Comparison of ENCODE assay signal across 20 cellular contexts in the genomic region with DNA sequence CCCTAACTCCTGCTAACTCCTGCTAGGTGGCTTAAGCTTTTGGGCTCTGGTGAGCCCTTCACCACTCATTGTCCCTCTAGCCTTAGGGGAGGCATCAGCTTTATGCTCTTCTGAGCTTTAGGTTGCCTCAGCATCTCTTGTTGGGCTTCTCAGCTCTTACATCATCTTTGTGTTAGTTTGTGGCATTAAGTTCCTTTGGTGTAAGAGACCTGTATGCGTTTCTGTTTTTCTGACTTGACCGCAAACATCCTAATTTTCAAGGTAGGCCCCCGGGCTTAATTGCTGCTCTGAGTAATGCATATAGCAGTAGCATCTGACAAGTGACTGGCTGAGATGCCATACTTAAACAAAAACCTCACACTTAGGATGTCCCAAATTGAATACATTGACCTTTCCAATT.
DNase-seq lines count a peak whose midpoint lies in the region; ATAC-seq and TF ChIP-seq lines count a peak whose summit lies in the region.
"Had no signal": no experiment of that assay in that cellular context is flagged by ENCODE, and none has a peak within 500 bp of the region (broad histone marks: within the 10 kb centered on the region; RNA-seq: fewer than 3 reads in every experiment).

No MANE protein-coding gene starts in this region.

- no peaks in the 10 kb centered on the region for H3K9me3 ChIP-seq in DND-41 (ENCODE audit: insufficient read depth, low read length, severe bottlenecking)
- H3K9me3 ChIP-seq in HEK293 (ENCODE audit: control insufficient read depth, insufficient read depth, low read depth, low read length) = no peaks in the 10 kb centered on the region
- no peaks in the 10 kb centered on the region for H3K9me3 ChIP-seq in SJCRH30 (replicated peaks)
- H3K9me3 ChIP-seq in neural progenitor cell (ENCODE audit: low read depth) = no peaks in the 10 kb centered on the region
- H3K9me3 ChIP-seq: A549, HAP-1 had no signal

- H4K20me1 ChIP-seq in DND-41 (ENCODE audit: insufficient read depth, low read length) = no peaks in the 10 kb centered on the region
- H4K20me1 ChIP-seq in neural progenitor cell (ENCODE audit: low read depth) = no peaks in the 10 kb centered on the region

- peak overlapping the region; percentile 42 for H3K27ac Mint-ChIP-seq in neural progenitor cell
- no peak overlapping the region for H3K27ac Mint-ChIP-seq in activated T-helper 2 cell treated with anti-CD3 and anti-CD28 coated beads, Interferon-gamma antibody, Interleukin-2, Interleukin-4, amounts not matched to agents 10 μg/mL and 5 μg/mL and 100 μg/mL, durations not matched to agents 14 hours and 24 hours and 36 hours
- H3K27ac Mint-ChIP-seq in T-helper 2 cell treated with Interferon-gamma antibody and Interleukin-4, amounts not matched to agents 5 μg/mL and 100 μg/mL, for 36 hours = no peak overlapping the region
- H3K27ac Mint-ChIP-seq: CD4-positive, alpha-beta memory T cell; GM23338 had no signal

- H3K27ac ChIP-seq in DND-41 (ENCODE audit: low read length) (no peak overlapping the region), HEK293 (ENCODE audit: extremely low read depth, low read depth, low read length) (peak overlapping the region; percentile 37; the same call in 1 of the 2 replicates), SJCRH30 (peak overlapping the region; percentile 59), neural progenitor cell (no peak overlapping the region)
- H3K27ac ChIP-seq: A549 had no signal

- CTCF ChIA-PET in HEK293 (lab: Yijun Ruan, JAX) = interaction anchor here (0.6 kb wide), 1 partner anchor 277 kb away, joined by 3 read pairs; no protein-coding TSS in a partner anchor

- no peak for TF ChIP-seq CTCF in DND-41 (IDR thresholded peaks at IDR 0.05; ENCODE audit: borderline replicate concordance, extremely low read depth, low read length, poor library complexity, severe bottlenecking)
- TF ChIP-seq CTCF in HEK293 (tag by site-specific recombination; IDR thresholded peaks at IDR 0.05) = no peak
- TF ChIP-seq CTCF in neural progenitor cell (IDR thresholded peaks at IDR 0.05) = no peak

- H3K36me3 ChIP-seq in DND-41 (ENCODE audit: insufficient read depth, low read length) = no peaks in the 10 kb centered on the region
- H3K36me3 ChIP-seq in HEK293 (ENCODE audit: control insufficient read depth in 2 of 2, insufficient read depth in 1 of 2, low read length in 2 of 2) = no peaks in the 10 kb centered on the region
- no peaks in the 10 kb centered on the region for H3K36me3 ChIP-seq in SJCRH30
- no peaks in the 10 kb centered on the region for H3K36me3 ChIP-seq in neural progenitor cell
- H3K36me3 ChIP-seq: HAP-1 had no signal

- H3K9me3 Mint-ChIP-seq in neural progenitor cell = no peaks in the 10 kb centered on the region
- no peaks in the 10 kb centered on the region for H3K9me3 Mint-ChIP-seq in activated T-helper 2 cell treated with anti-CD3 and anti-CD28 coated beads, Interferon-gamma antibody, Interleukin-2, Interleukin-4, amounts not matched to agents 10 μg/mL and 5 μg/mL and 100 μg/mL, durations not matched to agents 14 hours and 24 hours and 36 hours
- no peaks in the 10 kb centered on the region for H3K9me3 Mint-ChIP-seq in T-helper 2 cell treated with Interferon-gamma antibody and Interleukin-4, amounts not matched to agents 5 μg/mL and 100 μg/mL, for 36 hours
- H3K9me3 Mint-ChIP-seq: GM23338 had no signal

- no peaks in the 10 kb centered on the region for H3K36me3 Mint-ChIP-seq in neural progenitor cell
- H3K36me3 Mint-ChIP-seq in activated T-helper 2 cell treated with anti-CD3 and anti-CD28 coated beads, Interferon-gamma antibody, Interleukin-2, Interleukin-4, amounts not matched to agents 10 μg/mL and 5 μg/mL and 100 μg/mL, durations not matched to agents 14 hours and 24 hours and 36 hours (ENCODE audit: low read depth) = no peaks in the 10 kb centered on the region
- no peaks in the 10 kb centered on the region for H3K36me3 Mint-ChIP-seq in T-helper 2 cell treated with Interferon-gamma antibody and Interleukin-4, amounts not matched to agents 5 μg/mL and 100 μg/mL, for 36 hours (ENCODE audit: low read depth)
- H3K36me3 Mint-ChIP-seq: CD4-positive, alpha-beta memory T cell had no signal

- POLR2A ChIA-PET in HEK293 (lab: Yijun Ruan, JAX) = no interaction called here

- H3K4me3 ChIP-seq in DND-41 (ENCODE audit: low read depth in 1 of 2, low read length in 2 of 2) (no peak overlapping the region), HEK293 (ENCODE audit: low read depth, low read length) (no peak overlapping the region), SJCRH30 (no peak overlapping the region), neural progenitor cell (no peak overlapping the region)
- H3K4me3 ChIP-seq: A549, GM12878, GM23338, HAP-1 had no signal

- H3K4me1 ChIP-seq in DND-41 (ENCODE audit: insufficient read depth, low read length) (no peaks in the 10 kb centered on the region), HEK293 (ENCODE audit: control insufficient read depth, insufficient read depth, low read length) (peaks cover 19% of the 10 kb centered on the region), SJCRH30 (peaks cover 23% of the 10 kb centered on the region), neural progenitor cell (peaks cover 57% of the 10 kb centered on the region)
- H3K4me1 ChIP-seq: A549 had no signal

- ATAC-seq in DND-41 (ENCODE audit: insufficient read depth, low read depth) = 0 out of 3 replicates have a peak, but pooled peaks have one; percentile 22
- ATAC-seq: A549, GM12878, GM23338 had no signal

- H3K9ac ChIP-seq in DND-41 (ENCODE audit: low read depth, low read length) = no peak overlapping the region
- no peak overlapping the region for H3K9ac ChIP-seq in neural progenitor cell

- peaks cover 69% of the 10 kb centered on the region for H3K4me1 Mint-ChIP-seq in neural progenitor cell
- peaks cover 2% of the 10 kb centered on the region for H3K4me1 Mint-ChIP-seq in activated T-helper 2 cell treated with anti-CD3 and anti-CD28 coated beads, Interferon-gamma antibody, Interleukin-2, Interleukin-4, amounts not matched to agents 10 μg/mL and 5 μg/mL and 100 μg/mL, durations not matched to agents 14 hours and 24 hours and 36 hours (ENCODE audit: low read depth)
- H3K4me1 Mint-ChIP-seq in T-helper 2 cell treated with Interferon-gamma antibody and Interleukin-4, amounts not matched to agents 5 μg/mL and 100 μg/mL, for 36 hours (ENCODE audit: low read depth) = no peaks in the 10 kb centered on the region

- no peaks in the 10 kb centered on the region for H3K79me2 ChIP-seq in DND-41 (ENCODE audit: insufficient read depth, low read length)
- no peaks in the 10 kb centered on the region for H3K79me2 ChIP-seq in neural progenitor cell (ENCODE audit: low read depth)

- intact Hi-C loops in head of caudate nucleus (cut with DNase I) = no loop called here
- intact Hi-C loops in activated T-helper 2 cell treated with anti-CD3 and anti-CD28 coated beads, Interferon-gamma antibody, Interleukin-2, Interleukin-4, amounts not matched to agents 10 μg/mL and 5 μg/mL and 100 μg/mL, durations not matched to agents 14 hours and 24 hours and 36 hours (cut with micrococcal nuclease) = no loop called here

- H2AFZ ChIP-seq in DND-41 (ENCODE audit: low read depth, low read length) (no peak overlapping the region), neural progenitor cell (replicated peaks) (no peak overlapping the region)
- H2AFZ ChIP-seq: GM23338 had no signal

- H3K27me3 Mint-ChIP-seq in neural progenitor cell (ENCODE audit: insufficient read depth, low read depth) = peaks cover 4% of the 10 kb centered on the region
- no peaks in the 10 kb centered on the region for H3K27me3 Mint-ChIP-seq in activated T-helper 2 cell treated with anti-CD3 and anti-CD28 coated beads, Interferon-gamma antibody, Interleukin-2, Interleukin-4, amounts not matched to agents 10 μg/mL and 5 μg/mL and 100 μg/mL, durations not matched to agents 14 hours and 24 hours and 36 hours (ENCODE audit: low read depth)
- H3K27me3 Mint-ChIP-seq in T-helper 2 cell treated with Interferon-gamma antibody and Interleukin-4, amounts not matched to agents 5 μg/mL and 100 μg/mL, for 36 hours (ENCODE audit: low read depth) = peaks cover 2% of the 10 kb centered on the region

- no peaks in the 10 kb centered on the region for H3K27me3 ChIP-seq in DND-41 (ENCODE audit: insufficient read depth, low read length, poor library complexity)
- no peaks in the 10 kb centered on the region for H3K27me3 ChIP-seq in SJCRH30
- H3K27me3 ChIP-seq in neural progenitor cell = no peaks in the 10 kb centered on the region

- H3K4me2 ChIP-seq in DND-41 (ENCODE audit: insufficient read depth, low read length) (no peak overlapping the region), neural progenitor cell (no peak overlapping the region)
- H3K4me2 ChIP-seq: A549, GM23338 had no signal

- H3F3A ChIP-seq in neural progenitor cell (ENCODE audit: low read depth) = peaks cover 46% of the 10 kb centered on the region

- DNase-seq in DND-41 (no peak), SJCRH30 (no peak), neural progenitor cell (ENCODE audit: low spot score) (no peak), head of caudate nucleus (no peak), SIG-M5 treated with dmso at 0.1 percent for 504 hours (lab: John Stamatoyannopoulos, UW; ENCODE audit: unreplicated experiment) (no peak)
- no peak for DNase-seq in activated T-helper 2 cell treated with anti-CD3 and anti-CD28 coated beads, Interferon-gamma antibody, Interleukin-2, Interleukin-4, amounts not matched to agents 10 μg/mL and 5 μg/mL and 100 μg/mL, durations not matched to agents 14 hours and 24 hours and 36 hours (ENCODE audit: low spot score)
- no peak for DNase-seq in T-helper 2 cell treated with Interferon-gamma antibody and Interleukin-4, amounts not matched to agents 5 μg/mL and 100 μg/mL, for 36 hours (ENCODE audit: low spot score)
- DNase-seq: 8988T; C1 segment of cervical spinal cord; Calu3; CD4-positive, alpha-beta memory T cell; COR-L47; DMS53; DMS79 treated with DMSO at 0.1 percent for 48 hours; GDM1 had no signal

- peak overlapping the region; percentile 10 for H3K4me3 Mint-ChIP-seq in neural progenitor cell
- H3K4me3 Mint-ChIP-seq in activated T-helper 2 cell treated with anti-CD3 and anti-CD28 coated beads, Interferon-gamma antibody, Interleukin-2, Interleukin-4, amounts not matched to agents 10 μg/mL and 5 μg/mL and 100 μg/mL, durations not matched to agents 14 hours and 24 hours and 36 hours (ENCODE audit: low read depth) = no peak overlapping the region
- H3K4me3 Mint-ChIP-seq in T-helper 2 cell treated with Interferon-gamma antibody and Interleukin-4, amounts not matched to agents 5 μg/mL and 100 μg/mL, for 36 hours = no peak overlapping the region
- H3K4me3 Mint-ChIP-seq: CD4-positive, alpha-beta memory T cell; GM23338 had no signal

TF ChIP-seq in HEK293, 187 proteins besides CTCF, POLR2A, EP300 and RAD21 (continues in another document):
- TF ChIP-seq SCRT2 (tag by site-specific recombination; IDR thresholded peaks at IDR 0.05) = peak; percentile 70

Comparison
In these comparisons a context has a peak if more than half of its experiments do, and no peak if none do; other contexts are left out.
1. H3K27ac ChIP-seq: peak in HEK293 (single experiment) and SJCRH30 (single experiment); none in DND-41 (single experiment) and neural progenitor cell (single experiment).